In the genomic region with DNA sequence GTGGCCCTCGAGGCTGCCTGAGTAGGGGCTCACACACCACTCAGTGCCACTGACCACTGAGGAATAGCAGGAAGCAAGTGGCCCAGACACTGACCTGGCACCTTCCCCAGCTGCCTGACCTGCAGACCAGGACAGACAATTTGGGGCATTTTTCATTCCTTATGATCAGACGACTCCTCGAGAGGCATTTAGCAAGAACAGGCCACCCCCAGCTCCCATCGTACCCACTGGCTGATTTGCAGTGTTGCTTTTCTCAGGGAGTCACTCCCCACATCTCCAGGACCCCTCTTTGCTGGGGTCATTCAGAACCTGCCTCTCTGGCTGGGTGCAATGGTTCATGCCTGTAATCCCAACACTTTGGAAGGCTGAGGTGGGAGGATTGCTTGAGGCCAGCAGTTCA, we compare ENCODE assay signal across 21 cellular contexts.
DNase-seq lines count a peak whose midpoint lies in the region; ATAC-seq lines count a peak whose summit lies in the region.
"Had no signal": no experiment of that assay in that cellular context is flagged by ENCODE, and none has a peak within 500 bp of the region (broad histone marks: within the 10 kb centered on the region; RNA-seq: fewer than 3 reads in every experiment).

No MANE protein-coding gene starts in this region.

- no peaks in the 10 kb centered on the region for H3K27me3 Mint-ChIP-seq in activated T-cell treated with anti-CD3 and anti-CD28 coated beads, Interleukin-2, amount 50 U/mL, for 24 hours
- no peaks in the 10 kb centered on the region for H3K27me3 Mint-ChIP-seq in activated T-cell treated with anti-CD3 and anti-CD28 coated beads, Interleukin-2, amount 50 U/mL, for 4 hours (ENCODE audit: low read depth)
- H3K27me3 Mint-ChIP-seq: CD4-positive, alpha-beta T cell had no signal

- no peak for ATAC-seq in activated T-cell treated with anti-CD3 and anti-CD28 coated beads, Interleukin-2, amount 50 U/mL, for 4 hours
- no peak for ATAC-seq in GM18519 (IDR thresholded peaks at IDR 0.05; ENCODE audit: low FRiP score, unreplicated experiment)
- ATAC-seq: A549, GM12878 had no signal

- H3K27ac Mint-ChIP-seq in activated T-cell treated with anti-CD3 and anti-CD28 coated beads, Interleukin-2, amount 50 U/mL, for 24 hours = no peak overlapping the region
- H3K27ac Mint-ChIP-seq: CD4-positive, alpha-beta T cell; HFFc6 had no signal

- H3K9me3 Mint-ChIP-seq in activated T-cell treated with anti-CD3 and anti-CD28 coated beads, Interleukin-2, amount 50 U/mL, for 24 hours = no peaks in the 10 kb centered on the region
- H3K9me3 Mint-ChIP-seq in activated T-cell treated with anti-CD3 and anti-CD28 coated beads, Interleukin-2, amount 50 U/mL, for 4 hours = no peaks in the 10 kb centered on the region
- H3K9me3 Mint-ChIP-seq: CD4-positive, alpha-beta T cell; CD8-positive, alpha-beta memory T cell; HFFc6 had no signal

- no peaks in the 10 kb centered on the region for H3K36me3 Mint-ChIP-seq in activated T-cell treated with anti-CD3 and anti-CD28 coated beads, Interleukin-2, amount 50 U/mL, for 24 hours (ENCODE audit: low read depth)
- H3K36me3 Mint-ChIP-seq in activated T-cell treated with anti-CD3 and anti-CD28 coated beads, Interleukin-2, amount 50 U/mL, for 4 hours (ENCODE audit: insufficient read depth) = peaks cover 3% of the 10 kb centered on the region
- H3K36me3 Mint-ChIP-seq: CD14-positive monocyte had no signal

- H3K4me1 Mint-ChIP-seq in activated T-cell treated with anti-CD3 and anti-CD28 coated beads, Interleukin-2, amount 50 U/mL, for 24 hours (ENCODE audit: low read depth) = no peaks in the 10 kb centered on the region
- no peaks in the 10 kb centered on the region for H3K4me1 Mint-ChIP-seq in activated T-cell treated with anti-CD3 and anti-CD28 coated beads, Interleukin-2, amount 50 U/mL, for 4 hours (ENCODE audit: low read depth)

- H3K4me3 Mint-ChIP-seq in activated T-cell treated with anti-CD3 and anti-CD28 coated beads, Interleukin-2, amount 50 U/mL, for 24 hours = no peak overlapping the region
- H3K4me3 Mint-ChIP-seq in activated T-cell treated with anti-CD3 and anti-CD28 coated beads, Interleukin-2, amount 50 U/mL, for 4 hours = no peak overlapping the region
- H3K4me3 Mint-ChIP-seq: CD14-positive monocyte; CD4-positive, alpha-beta T cell; CD8-positive, alpha-beta memory T cell; HFFc6 had no signal

- DNase-seq in activated T-cell treated with anti-CD3 and anti-CD28 coated beads, Interleukin-2, amount 50 U/mL, for 24 hours = peak; percentile 22
- no peak for DNase-seq in activated T-cell treated with anti-CD3 and anti-CD28 coated beads, Interleukin-2, amount 50 U/mL, for 4 hours
- DNase-seq in islet precursor cell (peak; percentile 47), NCI-H1436 treated with DMSO at 0.1 percent for 48 hours (lab: John Stamatoyannopoulos, UW) (no peak)
- DNase-seq in stimulated activated CD8-positive, alpha-beta memory T cell treated with anti-CD3 and anti-CD28 coated beads, Interleukin-4, amount 100 ng/mL, for 48 hours = peak; percentile 5
- DNase-seq: 8988T; ACHN; AML-193; BE2C; CD4-positive, alpha-beta T cell; CD8-positive, alpha-beta memory T cell; DMS 273 treated with DMSO at 0.1 percent for 48 hours; DMS79; EL; GDM1; GOT3; HFFc6 had no signal

Comparison
In these comparisons a context has a peak if more than half of its experiments do, and no peak if none do; other contexts are left out.
1. DNase-seq: peak in activated T-cell treated with anti-CD3 and anti-CD28 coated beads, Interleukin-2, amount 50 U/mL, for 24 hours (single experiment), islet precursor cell (single experiment) and stimulated activated CD8-positive, alpha-beta memory T cell treated with anti-CD3 and anti-CD28 coated beads, Interleukin-4, amount 100 ng/mL, for 48 hours (single experiment); none in activated T-cell treated with anti-CD3 and anti-CD28 coated beads, Interleukin-2, amount 50 U/mL, for 4 hours (single experiment) and NCI-H1436 treated with DMSO at 0.1 percent for 48 hours (single experiment).